Comparison of ENCODE assay signal across 9 cellular contexts in the genomic region with DNA sequence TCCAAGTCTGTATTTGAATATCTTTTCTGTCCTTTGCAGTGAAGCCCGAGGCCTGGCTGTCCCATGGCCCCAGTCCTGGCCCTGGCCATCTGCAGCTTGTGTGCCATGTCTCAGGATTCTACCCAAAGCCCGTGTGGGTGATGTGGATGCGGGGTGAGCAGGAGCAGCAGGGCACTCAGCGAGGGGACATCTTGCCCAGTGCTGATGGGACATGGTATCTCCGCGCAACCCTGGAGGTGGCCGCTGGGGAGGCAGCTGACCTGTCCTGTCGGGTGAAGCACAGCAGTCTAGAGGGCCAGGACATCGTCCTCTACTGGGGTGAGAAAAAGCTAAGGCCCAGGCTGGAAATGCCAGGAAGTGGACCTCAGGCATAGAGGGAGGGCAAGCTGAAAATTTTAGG. TPM values are rescaled to one million over a fixed set of nuclear protein-coding genes. Genes with fewer than 3 reads are reported as not detected.
"Had no signal": no experiment of that assay in that cellular context is flagged by ENCODE, and none has a peak within 500 bp of the region (broad histone marks: within the 10 kb centered on the region; RNA-seq: fewer than 3 reads in every experiment).

No MANE protein-coding gene starts in this region.

RNA-seq across cellular contexts. Expression of gene CD1A, which starts 2.5 kb away (rescaled TPM):
- total RNA-seq: PC-3, PC-9, Peyer's patch, Right ventricle myocardium superior, RPMI7951, SJCRH30, SJSA1, SK-MEL-5 had no signal
- polyA plus RNA-seq: SK-N-SH had no signal

RNA-seq across cellular contexts. Expression of gene CD1C, which starts 33.0 kb away (rescaled TPM):
- total RNA-seq: PC-3, PC-9, RPMI7951, SJCRH30, SJSA1, SK-MEL-5 had no signal
- polyA plus RNA-seq: SK-N-SH had no signal
